Comparison of ENCODE assay signal across 12 cellular contexts in the genomic region with DNA sequence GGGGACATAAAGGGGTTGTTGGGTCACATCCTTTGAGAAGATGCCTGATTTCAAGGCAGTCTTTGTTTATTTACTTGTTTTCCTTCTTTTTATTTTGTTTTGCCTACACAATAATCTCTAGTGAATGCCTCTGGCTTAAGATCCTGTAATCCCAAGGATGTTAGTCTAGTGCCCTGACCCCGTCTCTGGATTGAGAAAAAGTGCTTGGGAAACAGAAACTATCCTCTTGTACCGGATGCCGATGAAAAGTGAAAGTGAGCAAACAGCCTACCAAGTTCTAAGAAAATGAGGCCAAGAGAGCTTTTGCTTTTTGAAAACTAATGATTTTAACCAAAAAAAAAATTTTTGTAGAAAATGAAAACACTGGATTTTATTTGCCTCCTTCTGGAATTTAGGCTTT. TPM values are rescaled to one million over a fixed set of nuclear protein-coding genes. Genes with fewer than 3 reads are reported as not detected.
DNase-seq lines count a peak whose midpoint lies in the region; ATAC-seq and TF ChIP-seq lines count a peak whose summit lies in the region.
"Had no signal": no experiment of that assay in that cellular context is flagged by ENCODE, and none has a peak within 500 bp of the region (broad histone marks: within the 10 kb centered on the region; RNA-seq: fewer than 3 reads in every experiment).

No MANE protein-coding gene starts in this region.

- no peak for TF ChIP-seq CTCF in left lung (IDR thresholded peaks at IDR 0.05)

- H3K9me3 Mint-ChIP-seq in activated naive CD8-positive, alpha-beta T cell (ENCODE audit: low read depth): no peaks in the 10 kb centered on the region
- H3K9me3 Mint-ChIP-seq: endodermal cell had no signal

- peak; percentile 55 for DNase-seq in activated CD8-positive, alpha-beta memory T cell treated with anti-CD3 and anti-CD28 coated beads for 24 hours
- no peak for DNase-seq in activated CD8-positive, alpha-beta memory T cell treated with anti-CD3 and anti-CD28 coated beads, Interleukin-2, amount 50 U/mL, for 4 hours
- DNase-seq in left lung (no peak), substantia nigra (lab: John Stamatoyannopoulos, UW) (peak in 1 of 49 donors; percentile 18), NCI-H1417 treated with DMSO at 0.1 percent for 48 hours (lab: John Stamatoyannopoulos, UW) (no peak), RPMI8226 (no peak), activated gamma-delta T cell (lab: John Stamatoyannopoulos, UW) (no peak)
- DNase-seq: activated CD4-positive, CD25-positive, alpha-beta regulatory T cell treated with anti-CD3 and anti-CD28 coated beads, Interleukin-2, amount 50 U/mL, for 72 hours; endodermal cell; midbrain had no signal

- ATAC-seq in left lung: no peak

- H3K27me3 Mint-ChIP-seq in activated naive CD8-positive, alpha-beta T cell: no peaks in the 10 kb centered on the region

- peak overlapping the region; percentile 99 for H3K27ac Mint-ChIP-seq in activated naive CD8-positive, alpha-beta T cell
- H3K27ac Mint-ChIP-seq: endodermal cell had no signal

- peaks cover 93% of the 10 kb centered on the region for H3K4me1 Mint-ChIP-seq in activated naive CD8-positive, alpha-beta T cell (ENCODE audit: low read depth)

- peak overlapping the region; percentile 83 for H3K4me3 Mint-ChIP-seq in activated naive CD8-positive, alpha-beta T cell
- H3K4me3 Mint-ChIP-seq: endodermal cell had no signal

- H3K4me1 ChIP-seq in left lung: peaks cover 7 to 77% of the 10 kb centered on the region in 2 donors

- peak overlapping the region in 1 of 2 donors; percentile 11 for H3K4me3 ChIP-seq in left lung

- H3K27me3 ChIP-seq in left lung: no peaks in the 10 kb centered on the region

- peak overlapping the region; percentile 53 to 71 for H3K27ac ChIP-seq in left lung
- H3K27ac ChIP-seq in substantia nigra (ENCODE audit: low read depth, low read length, poor library complexity, severe bottlenecking): peak overlapping the region; percentile 52

- intact Hi-C loops in left lung (cut with DNase I): no loop called here

- H3K9me3 ChIP-seq in left lung: no peaks in the 10 kb centered on the region

- H3K36me3 Mint-ChIP-seq in activated naive CD8-positive, alpha-beta T cell: peaks cover 8% of the 10 kb centered on the region

- H3K36me3 ChIP-seq in left lung: no peaks in the 10 kb centered on the region

RNA-seq across cellular contexts. Expression of gene C1QTNF9, which starts 42.1 kb away (rescaled TPM):
- under 1 TPM in 1 of 2 donors, not detected in 1; 0.18 TPM for total RNA-seq in left lung
- total RNA-seq: endodermal cell, LHCN-M2 had no signal
